8 cellular contexts compared by ENCODE assay signal in the genomic region with DNA sequence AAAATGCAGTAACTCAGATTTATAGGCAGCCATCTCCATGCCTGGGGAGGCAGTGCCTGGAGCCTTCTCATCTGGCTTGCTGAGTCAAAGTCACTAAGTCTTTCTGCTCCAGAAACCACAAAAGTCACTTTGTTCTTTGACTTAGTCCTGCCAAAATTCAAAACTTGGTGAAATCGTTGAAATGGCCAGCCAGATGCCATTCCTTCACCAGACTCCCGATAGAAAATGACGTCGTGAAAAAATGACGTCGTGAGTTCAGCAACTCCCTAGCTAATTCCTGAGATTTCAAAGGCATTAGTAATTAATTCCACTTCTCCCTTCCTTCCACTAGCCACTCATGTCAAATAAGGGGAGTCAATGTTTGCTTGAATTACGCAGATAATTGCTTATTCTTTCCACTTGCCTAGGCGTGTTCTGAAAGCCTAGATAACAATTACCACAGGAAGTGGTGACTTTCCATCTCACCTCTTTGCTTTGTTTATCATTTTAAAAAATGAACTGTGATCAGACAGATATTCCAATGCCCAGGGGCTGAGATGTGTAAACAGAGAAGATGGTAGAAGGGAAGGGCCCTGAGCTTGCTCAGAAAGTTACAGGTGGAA. TPM values are rescaled to one million over a fixed set of nuclear protein-coding genes. Genes with fewer than 3 reads are reported as not detected.
DNase-seq lines count a peak whose midpoint lies in the region; ATAC-seq and TF ChIP-seq lines count a peak whose summit lies in the region.

No MANE protein-coding gene starts in this region.

- H3K9me3 Mint-ChIP-seq in activated CD8-positive, alpha-beta T cell treated with anti-CD3 and anti-CD28 coated beads for 36 hours, result peaks cover 2% of the 10 kb centered on the region

- CTCF ChIA-PET in activated CD8-positive, alpha-beta T cell treated with anti-CD3 and anti-CD28 coated beads for 36 hours (lab: Charles Lee), result interaction anchor here (0.8 to 2.3 kb wide), 6 partner anchors 33 to 216 kb away, joined by 3 to 17 read pairs (median 4); no protein-coding TSS in a partner anchor

- peak overlapping the region; percentile 6 for H2AFZ ChIP-seq in hepatocyte

- no peaks in the 10 kb centered on the region for H3K9me2 ChIP-seq in hepatocyte (replicated peaks; ENCODE audit: insufficient read depth)

- peak overlapping the region; percentile 92 for H3K27ac Mint-ChIP-seq in activated CD8-positive, alpha-beta T cell treated with anti-CD3 and anti-CD28 coated beads for 36 hours

- no peaks in the 10 kb centered on the region for H3K9me3 ChIP-seq in hepatocyte (ENCODE audit: low read depth)

- no peaks in the 10 kb centered on the region for H3K79me2 ChIP-seq in hepatocyte

- no peaks in the 10 kb centered on the region for H4K20me1 ChIP-seq in hepatocyte (ENCODE audit: insufficient read depth, poor library complexity, severe bottlenecking)

- H3K4me2 ChIP-seq in hepatocyte, result no peak overlapping the region

- intact Hi-C loops in activated CD8-positive, alpha-beta T cell treated with anti-CD3 and anti-CD28 coated beads for 36 hours (cut with micrococcal nuclease), result loop anchor here (2.0 to 5.0 kb wide), 2 partner anchors 24 to 121 kb away; no protein-coding TSS in a partner anchor

- no peaks in the 10 kb centered on the region for H3K27me3 Mint-ChIP-seq in activated CD8-positive, alpha-beta T cell treated with anti-CD3 and anti-CD28 coated beads for 36 hours

- WGBS in hepatocyte (ENCODE audit: low lambda C conversion rate, missing lambda C conversion rate), result 37% methylated on average over 8 of the region's 8 CpGs

- H3K4me1 ChIP-seq in hepatocyte (ENCODE audit: insufficient read depth), result peaks cover 13% of the 10 kb centered on the region

- peaks cover 42% of the 10 kb centered on the region for H3K4me1 Mint-ChIP-seq in activated CD8-positive, alpha-beta T cell treated with anti-CD3 and anti-CD28 coated beads for 36 hours (ENCODE audit: low read depth)

- H3K4me3 Mint-ChIP-seq in activated CD8-positive, alpha-beta T cell treated with anti-CD3 and anti-CD28 coated beads for 36 hours, result no peak overlapping the region

- H3K4me3 ChIP-seq in AG10803 (ENCODE audit: low read length) (no peak overlapping the region), hepatocyte (no peak overlapping the region)

- H3K27me3 ChIP-seq in hepatocyte, result no peaks in the 10 kb centered on the region

- DNase-seq in AG10803 (ENCODE audit: low read depth), result peak; percentile 92
- peak; percentile 34 for DNase-seq in LoVo (ENCODE audit: low spot score)
- DNase-seq in activated CD8-positive, alpha-beta T cell treated with anti-CD3 and anti-CD28 coated beads for 36 hours, result peak; percentile 48
- peak; percentile 65 for DNase-seq in hepatocyte (ENCODE audit: low spot score)
- DNase-seq in NCI-H2029 treated with DMSO at 0.1 percent for 48 hours (lab: John Stamatoyannopoulos, UW), result no peak

- no peaks in the 10 kb centered on the region for H3K36me3 ChIP-seq in hepatocyte (replicated peaks; ENCODE audit: insufficient read depth, low read depth)

- peak overlapping the region; percentile 89 for H3K27ac ChIP-seq in hepatocyte

- no peaks in the 10 kb centered on the region for H3K36me3 Mint-ChIP-seq in activated CD8-positive, alpha-beta T cell treated with anti-CD3 and anti-CD28 coated beads for 36 hours (ENCODE audit: low read depth)

- TF ChIP-seq CTCF in AG10803 (conservative IDR thresholded peaks at IDR 0.05; ENCODE audit: low read length) (no peak), hepatocyte (IDR thresholded peaks at IDR 0.05; ENCODE audit: poor library complexity) (no peak)
- TF ChIP-seq CTCF in activated CD8-positive, alpha-beta T cell treated with anti-CD3 and anti-CD28 coated beads for 36 hours (IDR thresholded peaks at IDR 0.05), result no peak

- ATAC-seq in activated CD8-positive, alpha-beta T cell treated with anti-CD3 and anti-CD28 coated beads for 36 hours, result peak; percentile 78
- ATAC-seq in GM18511 (IDR thresholded peaks at IDR 0.05; ENCODE audit: unreplicated experiment) (no peak), HG03342 (IDR thresholded peaks at IDR 0.05; ENCODE audit: unreplicated experiment) (no peak), HG02938 (IDR thresholded peaks at IDR 0.05; ENCODE audit: unreplicated experiment) (no peak)

- POLR2A ChIA-PET in activated CD8-positive, alpha-beta T cell treated with anti-CD3 and anti-CD28 coated beads for 36 hours (lab: Charles Lee), result interaction anchor here (0.6 to 1.2 kb wide), 3 partner anchors 41 to 107 kb away, joined by 3 to 4 read pairs (median 3); no protein-coding TSS in a partner anchor

RNA-seq across cellular contexts. Expression of a gene that starts 48.5 kb away (rescaled TPM):
- total RNA-seq in activated CD8-positive, alpha-beta T cell treated with anti-CD3 and anti-CD28 coated beads for 36 hours, result 10 to 100 TPM; 44.6 to 45.7 TPM
- 18.0 and 19.1 TPM in 2 replicates for total RNA-seq in hepatocyte
- 11.4 and 13.7 TPM in 2 replicates for polyA plus RNA-seq in hepatocyte
